ENCODE assay signal across 8 cellular contexts in genomic region chr1:54714881-54715492, GRCh38. TPM values are rescaled to one million over a fixed set of nuclear protein-coding genes. Genes with fewer than 3 reads are reported as not detected.
DNase-seq lines count a peak whose midpoint lies in the region; ATAC-seq and TF ChIP-seq lines count a peak whose summit lies in the region.

No MANE protein-coding gene starts in this region.

- no peaks in the 10 kb centered on the region for H3K9me3 ChIP-seq in BLaER1 treated with 17β-estradiol and CSF1 and Interleukin-3, amounts not matched to agents 10 nM and 100 nM (replicated peaks in 1 of 11)
- no peaks in the 10 kb centered on the region for H3K9me3 ChIP-seq in Panc1 (ENCODE audit: control insufficient read depth, insufficient read depth, low read depth, low read length)
- no peaks in the 10 kb centered on the region for H3K9me3 ChIP-seq in esophagus (ENCODE audit: control insufficient read depth in 2 of 2, insufficient read depth in 1 of 2, low read depth in 1 of 2, low read length in 1 of 2)
- H3K9me3 ChIP-seq in neuron (ENCODE audit: low read length) = no peaks in the 10 kb centered on the region

- no TSS peak for BruUV-seq in Panc1 (replicated peaks; lab: Mats Ljungman, UMichigan)

- CTCF ChIA-PET in Panc1 (lab: Charles Lee) = interaction anchor here (0.5 kb wide), 1 partner anchor 97 kb away, joined by 6 read pairs; no protein-coding TSS in a partner anchor

- peak overlapping the region; percentile 97 for H2AFZ ChIP-seq in neuron (ENCODE audit: low read depth, low read length)

- H3K36me3 ChIP-seq in BLaER1 treated with 17β-estradiol and CSF1 and Interleukin-3, amounts not matched to agents 10 nM and 100 nM = peaks cover 20 to 33% (median 27%) of the 10 kb centered on the region in 11 experiments; a peak in 21 of 22 replicates
- H3K36me3 ChIP-seq in Panc1 (ENCODE audit: control insufficient read depth, insufficient read depth, low read length) (peaks cover 4% of the 10 kb centered on the region; the same call in 1 of the 2 replicates), esophagus (ENCODE audit: control insufficient read depth in 2 of 2, insufficient read depth in 2 of 2, low read length in 1 of 2) (peaks cover 0 to 3% of the 10 kb centered on the region in 2 donors), neuron (ENCODE audit: insufficient read depth, low read length) (peaks cover 24% of the 10 kb centered on the region)

- no peak for TF ChIP-seq CTCF in Panc1 (IDR thresholded peaks at IDR 0.05)

- H4K20me1 ChIP-seq in BLaER1 treated with 17β-estradiol and CSF1 and Interleukin-3, amounts not matched to agents 10 nM and 100 nM = peaks cover 0 to 3% (median 0%) of the 10 kb centered on the region in 11 experiments; a peak in 1 of 22 replicates

- ATAC-seq in Panc1 = no peak
- no peak for ATAC-seq in HG02610 (IDR thresholded peaks at IDR 0.05; ENCODE audit: unreplicated experiment)
- no peak for ATAC-seq in HG03025 (IDR thresholded peaks at IDR 0.05; ENCODE audit: low FRiP score, unreplicated experiment)

- intact Hi-C loops in Panc1 (cut with micrococcal nuclease; ENCODE audit: unreplicated experiment) = no loop called here

- peak overlapping the region; percentile 69 to 97 (median 89) for H3K4me3 ChIP-seq in BLaER1 treated with 17β-estradiol and CSF1 and Interleukin-3, amounts not matched to agents 10 nM and 100 nM
- H3K4me3 ChIP-seq in Panc1 (ENCODE audit: low read depth in 2 of 2, low read length in 2 of 2) (peak overlapping the region; percentile 86 to 93), esophagus (ENCODE audit: low read depth in 1 of 2, low read length in 2 of 2) (peak overlapping the region; percentile 82 to 86), neuron (ENCODE audit: low read length) (peak overlapping the region; percentile 90)

- peak overlapping the region; percentile 73 to 91 (median 84) for H3K4me2 ChIP-seq in BLaER1 treated with 17β-estradiol and CSF1 and Interleukin-3, amounts not matched to agents 10 nM and 100 nM

- in situ Hi-C loops in Panc1 (cut with HindIII; ENCODE audit: low pct_unique_long_range_greater_than_20kb, low sequenced_read_pairs) = no loop called here

- H3K27me3 ChIP-seq in BLaER1 treated with 17β-estradiol and CSF1 and Interleukin-3, amounts not matched to agents 10 nM and 100 nM = no peaks in the 10 kb centered on the region
- no peaks in the 10 kb centered on the region for H3K27me3 ChIP-seq in Panc1 (ENCODE audit: control insufficient read depth, insufficient read depth, low read length)
- H3K27me3 ChIP-seq in esophagus (ENCODE audit: control insufficient read depth in 1 of 2, insufficient read depth in 2 of 2, low read length in 2 of 2) = no peaks in the 10 kb centered on the region
- peaks cover 12% of the 10 kb centered on the region for H3K27me3 ChIP-seq in neuron (ENCODE audit: insufficient read depth, low read length)

- peak overlapping the region; percentile 3 to 90 (median 86); a peak in 17 of 22 replicates for H3K27ac ChIP-seq in BLaER1 treated with 17β-estradiol and CSF1 and Interleukin-3, amounts not matched to agents 10 nM and 100 nM
- H3K27ac ChIP-seq in Panc1 (ENCODE audit: low read length) (peak overlapping the region; percentile 87), esophagus (ENCODE audit: low read depth in 2 of 2, low read length in 1 of 2) (peak overlapping the region; percentile 71 to 88)

- POLR2A ChIA-PET in Panc1 (lab: Charles Lee) = interaction anchor here (0.7 kb wide), 1 partner anchor 25 kb away, joined by 13 read pairs; no protein-coding TSS in a partner anchor

- 89 to 95% methylated on average over 7 of the region's 7 CpGs for WGBS in esophagus, 2 donors

- peaks cover 15 to 22% (median 18%) of the 10 kb centered on the region in 10 experiments for H3K4me1 ChIP-seq in BLaER1 treated with 17β-estradiol and CSF1 and Interleukin-3, amounts not matched to agents 10 nM and 100 nM
- peaks cover 11% of the 10 kb centered on the region; the same call in 1 of the 2 replicates for H3K4me1 ChIP-seq in Panc1 (ENCODE audit: control insufficient read depth, insufficient read depth, low read length)
- peaks cover 0 to 4% of the 10 kb centered on the region in 2 donors for H3K4me1 ChIP-seq in esophagus (ENCODE audit: control insufficient read depth in 2 of 2, insufficient read depth in 2 of 2, low read length in 1 of 2)
- peaks cover 14% of the 10 kb centered on the region for H3K4me1 ChIP-seq in neuron (ENCODE audit: insufficient read depth, low read length)

- H3K9ac ChIP-seq in BLaER1 treated with 17β-estradiol and CSF1 and Interleukin-3, amounts not matched to agents 10 nM and 100 nM = peak overlapping the region in 10 of 11 experiments; percentile 81 to 94 (median 91); a peak in 19 of 22 replicates

- DNase-seq in Panc1 (ENCODE audit: low read depth, low spot score) (no peak), germinal center (ENCODE audit: low spot score) (no peak), HUDEP-2 (lab: John Stamatoyannopoulos, UW; ENCODE audit: unreplicated experiment in 76 of 76) (no peak)

RNA-seq across cellular contexts. Expression of gene TTC4, which starts 0.7 kb away (rescaled TPM):
- total RNA-seq in Panc1 (2021; ENCODE audit: unreplicated experiment) = 25.2 TPM
- 19.1 TPM for polyA plus RNA-seq in Panc1 (2012; ENCODE audit: insufficient read length)
- polyA plus RNA-seq in esophagus = 10 to 100 TPM in 1 of 2 donors, 1 to 10 TPM in 1; 7.7 to 12.5 TPM

RNA-seq across cellular contexts. Expression of gene PARS2, which starts 49.3 kb away (rescaled TPM):
- total RNA-seq in Panc1 (2021; ENCODE audit: unreplicated experiment) = 4.4 TPM
- 5.9 TPM for polyA plus RNA-seq in Panc1 (2012; ENCODE audit: insufficient read length)
- polyA plus RNA-seq in esophagus = 1 to 10 TPM; 1.5 to 2.5 TPM
